8 cellular contexts compared by ENCODE assay signal in genomic region chr17:35345926-35346771, GRCh38. TPM values are rescaled to one million over a fixed set of nuclear protein-coding genes. Genes with fewer than 3 reads are reported as not detected.
DNase-seq lines count a peak whose midpoint lies in the region; ATAC-seq and TF ChIP-seq lines count a peak whose summit lies in the region.

No MANE protein-coding gene starts in this region.

- no peak for ATAC-seq in GM21390 (IDR thresholded peaks at IDR 0.05; ENCODE audit: unreplicated experiment)
- no peak for ATAC-seq in HG02571 (IDR thresholded peaks at IDR 0.05; ENCODE audit: unreplicated experiment)

- peaks cover 14% of the 10 kb centered on the region for H3K36me3 ChIP-seq in left ventricle myocardium inferior

- peaks cover 31% of the 10 kb centered on the region for H3K4me1 ChIP-seq in left ventricle myocardium inferior

- whole genome bisulfite sequencing in adipose tissue, 3 donors = 1% methylated on average over 40 of the region's 40 CpGs

- intact Hi-C loops in left ventricle myocardium inferior (cut with micrococcal nuclease) = no loop called here

- peaks cover 16% of the 10 kb centered on the region for H3K9me3 ChIP-seq in left ventricle myocardium inferior (replicated peaks)

- peak; percentile 4 for DNase-seq in DMS53 treated with DMSO at 0.1 percent for 48 hours (lab: John Stamatoyannopoulos, UW; ENCODE audit: unreplicated experiment)
- peak; percentile 3 for DNase-seq in NCI-H69 (lab: John Stamatoyannopoulos, UW)
- peak; percentile 79 for DNase-seq in left ventricle myocardium inferior
- DNase-seq in pons (ENCODE audit: low spot score) = peak; percentile 64
- DNase-seq in SW480 (ENCODE audit: low spot score) = no peak

- peak; percentile 23 for TF ChIP-seq CTCF in left ventricle myocardium inferior (IDR thresholded peaks at IDR 0.05; ENCODE audit: borderline replicate concordance)

- H3K27me3 ChIP-seq in left ventricle myocardium inferior (ENCODE audit: low read depth) = peaks cover 66% of the 10 kb centered on the region

- peak overlapping the region; percentile 62 for H3K4me3 ChIP-seq in left ventricle myocardium inferior

- peak overlapping the region; percentile 13 for H3K27ac ChIP-seq in adipose tissue (ENCODE audit: low read depth, low read length)
- H3K27ac ChIP-seq in left ventricle myocardium inferior (replicated peaks) = peak overlapping the region; percentile 92

RNA-seq across cellular contexts. Expression of gene SLFN11, which starts 27.3 kb away (rescaled TPM):
- 10 to 100 TPM in 2 of 3 donors, 1 to 10 TPM in 1; 1.2 to 32.2 (median 19.2) TPM for polyA plus RNA-seq in adipose tissue
- total RNA-seq in left ventricle myocardium inferior = 15.1 TPM
